10 cellular contexts compared by ENCODE assay signal in the genomic region with DNA sequence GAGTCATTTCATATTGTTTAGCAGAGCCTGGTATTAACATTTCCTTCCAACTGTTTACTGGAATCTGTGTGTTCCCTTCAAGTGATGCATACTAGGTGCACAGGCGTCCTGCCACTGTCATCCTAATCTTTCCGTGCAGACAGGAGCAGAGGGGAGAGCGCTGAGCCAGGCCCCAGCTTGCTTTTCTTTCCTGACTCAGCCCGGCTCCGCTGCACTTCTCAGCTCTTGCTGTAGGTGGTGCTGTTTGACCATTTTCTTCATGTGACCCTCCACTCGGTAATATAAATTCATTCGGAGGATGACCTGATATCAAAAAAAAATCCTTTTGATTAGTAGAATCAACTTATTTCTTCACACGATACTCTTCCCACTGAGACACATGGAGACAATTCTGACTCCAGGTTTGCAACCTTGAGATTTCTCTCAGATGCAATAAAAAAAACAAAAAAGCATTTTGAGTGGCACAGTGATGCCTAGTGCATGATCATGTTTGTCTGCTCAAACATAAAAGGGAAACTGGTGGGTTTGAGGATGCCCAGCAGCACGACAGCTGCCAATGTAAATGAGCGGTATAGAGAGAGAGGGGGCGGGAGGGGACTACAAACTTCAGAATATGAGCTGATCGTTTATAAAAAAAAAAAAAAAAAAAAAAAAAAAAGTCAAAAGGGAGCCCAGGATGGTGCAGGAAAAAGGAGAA. TPM values are rescaled to one million over a fixed set of nuclear protein-coding genes. Genes with fewer than 3 reads are reported as not detected.
A peak's percentile ranks its signal among the peaks of the same experiment; 100 is the strongest.
DNase-seq lines count a peak whose midpoint lies in the region; ATAC-seq, FAIRE-seq and TF ChIP-seq lines count a peak whose summit lies in the region.
"Not testable (repeated sequence)": the region's sequence is repeated elsewhere in the genome, so short reads cannot be mapped to it uniquely, and the experiment has no call there.
"Had no signal": no experiment of that assay in that cellular context is flagged by ENCODE, and none has a peak within 500 bp of the region (broad histone marks: within the 10 kb centered on the region; RNA-seq: fewer than 3 reads in every experiment).

No MANE protein-coding gene starts in this region.

- not testable (repeated sequence) for H3K9me3 ChIP-seq in CD4-positive, alpha-beta memory T cell (ENCODE audit: control insufficient read depth in 1 of 2, low read length in 2 of 2); PC-3 (ENCODE audit: low read length); GM12878 (replicated peaks; ENCODE audit: control insufficient read depth, insufficient read depth, low read length); smooth muscle cell (replicated peaks; ENCODE audit: low read depth)

- DNase-seq in CD4-positive, alpha-beta memory T cell: peak in 4 of 5 donors; percentile 36 to 48 (median 42)
- DNase-seq in PC-3; GM12878 (ENCODE audit: low read depth, low spot score); left colon; smooth muscle cell (lab: John Stamatoyannopoulos, UW; ENCODE audit: unreplicated experiment): not testable (repeated sequence)

- not testable (repeated sequence) for BruUV-seq in PC-3 (replicated peaks; lab: Mats Ljungman, UMichigan); GM12878 (replicated peaks; lab: Mats Ljungman, UMichigan)

- H3K79me2 ChIP-seq in PC-3 (ENCODE audit: low read length); GM12878 (ENCODE audit: control insufficient read depth, insufficient read depth, low read length); smooth muscle cell (ENCODE audit: low read depth): not testable (repeated sequence)

- not testable (repeated sequence) for H3K27me3 Mint-ChIP-seq in CD4-positive, alpha-beta memory T cell

- in situ Hi-C loops in GM12878 (cut with MboI): not testable (repeated sequence)

- H3F3A ChIP-seq in PC-3 (ENCODE audit: low read length, unreplicated experiment); smooth muscle cell (ENCODE audit: low read depth): not testable (repeated sequence)

- not testable (repeated sequence) for H3K4me2 ChIP-seq in PC-3 (ENCODE audit: low read length); GM12878 (ENCODE audit: control insufficient read depth, insufficient read depth)
- peak overlapping the region; percentile 74 for H3K4me2 ChIP-seq in smooth muscle cell

- not testable (repeated sequence) for H3K36me3 Mint-ChIP-seq in CD4-positive, alpha-beta memory T cell

- H3K4me1 Mint-ChIP-seq in CD4-positive, alpha-beta memory T cell: not testable (repeated sequence)

- H3K4me3 ChIP-seq in CD4-positive, alpha-beta memory T cell (ENCODE audit: low read length in 2 of 2); PC-3 (ENCODE audit: low read length); GM12878; smooth muscle cell: not testable (repeated sequence)

- POLR2A ChIA-PET in CD4-positive, alpha-beta memory T cell (lab: Charles Lee; ENCODE audit: partially characterized antibody); PC-3 (lab: Charles Lee; ENCODE audit: unreplicated experiment); GM12878 (lab: Charles Lee): not testable (repeated sequence)

- not testable (repeated sequence) for H3K27ac ChIP-seq in CD4-positive, alpha-beta memory T cell (ENCODE audit: low read depth, low read length); PC-3 (ENCODE audit: low read length); GM12878 (ENCODE audit: control insufficient read depth, insufficient read depth); smooth muscle cell (ENCODE audit: low read depth)

- not testable (repeated sequence) for H3K4me1 ChIP-seq in CD4-positive, alpha-beta memory T cell (ENCODE audit: insufficient read depth, low read length); PC-3 (ENCODE audit: insufficient read depth, low read length); GM12878 (ENCODE audit: control insufficient read depth, insufficient read depth, low read length); smooth muscle cell (ENCODE audit: low read depth)

- not testable (repeated sequence) for H3K27me3 ChIP-seq in CD4-positive, alpha-beta memory T cell (ENCODE audit: insufficient read depth, low read length); PC-3 (ENCODE audit: low read length); GM12878 (replicated peaks in 1 of 2; ENCODE audit: control insufficient read depth in 2 of 2, insufficient read depth in 2 of 2, low read length in 1 of 2); smooth muscle cell (ENCODE audit: low read depth)

- ATAC-seq in GM19043 (IDR thresholded peaks at IDR 0.05; ENCODE audit: low read depth, unreplicated experiment) (peak; percentile 68), GM21825 (IDR thresholded peaks at IDR 0.05; ENCODE audit: unreplicated experiment) (peak; percentile 83), HG03103 (IDR thresholded peaks at IDR 0.05; ENCODE audit: low read depth, unreplicated experiment) (peak; percentile 71), PC-3 (peak; percentile 80), GM12878 (peak; percentile 97), left colon (peak; percentile 83)

- not testable (repeated sequence) for H3K27ac Mint-ChIP-seq in CD4-positive, alpha-beta memory T cell

- not testable (repeated sequence) for H3K9me3 Mint-ChIP-seq in CD4-positive, alpha-beta memory T cell

- WGBS in GM12878 (ENCODE audit: insufficient coverage, insufficient replicate concordance, low lambda C conversion rate, missing lambda C conversion rate): 0% methylated on average over 3 of the region's 12 CpGs
- 31% methylated on average over 5 of the region's 12 CpGs for WGBS in smooth muscle cell (ENCODE audit: low lambda C conversion rate)

- not testable (repeated sequence) for H3K9ac ChIP-seq in PC-3 (ENCODE audit: low read length); GM12878 (ENCODE audit: control insufficient read depth, insufficient read depth, low read length); smooth muscle cell (ENCODE audit: low read depth)

- H3K4me3 Mint-ChIP-seq in CD4-positive, alpha-beta memory T cell: not testable (repeated sequence)

- not testable (repeated sequence) for TF ChIP-seq POLR2A in GM12878 (IDR thresholded peaks at IDR 0.05; ENCODE audit: low read depth, low read length)

- not testable (repeated sequence) for H3K9me2 ChIP-seq in PC-3 (replicated peaks; ENCODE audit: low read length)

- FAIRE-seq in GM12878 (lab: Jason Lieb, UNC): not testable (repeated sequence)

- RAD21 ChIA-PET in GM12878 (lab: Charles Lee; ENCODE audit: unreplicated experiment): not testable (repeated sequence)

- CTCF ChIA-PET in CD4-positive, alpha-beta memory T cell (lab: Charles Lee; ENCODE audit: partially characterized antibody); PC-3 (lab: Charles Lee); GM12878 (lab: Yijun Ruan, JAX): not testable (repeated sequence)

- not testable (repeated sequence) for H2AFZ ChIP-seq in PC-3 (ENCODE audit: low read length); GM12878 (ENCODE audit: control insufficient read depth, low read depth, low read length); smooth muscle cell (ENCODE audit: low read depth)

- SMC1A ChIA-PET in GM12878 (lab: Charles Lee; ENCODE audit: uncharacterized antibody, unreplicated experiment): not testable (repeated sequence)

- intact Hi-C loops in CD4-positive, alpha-beta memory T cell (cut with micrococcal nuclease); PC-3 (cut with micrococcal nuclease); GM12878 (cut with micrococcal nuclease; ENCODE audit: unreplicated experiment); left colon (cut with DNase I, micrococcal nuclease): not testable (repeated sequence)

- TF ChIP-seq EP300 in GM12878 (IDR thresholded peaks at IDR 0.05; ENCODE audit: borderline replicate concordance in 1 of 2, control insufficient read depth in 1 of 2, low read depth in 2 of 2, low read length in 2 of 2): not testable (repeated sequence)

- not testable (repeated sequence) for TF ChIP-seq RAD21 in GM12878 (IDR thresholded peaks at IDR 0.05; ENCODE audit: insufficient read depth, low read depth, low read length)

- H4K20me1 ChIP-seq in PC-3 (ENCODE audit: low read length); GM12878 (ENCODE audit: control insufficient read depth, insufficient read depth); smooth muscle cell (ENCODE audit: low read depth): not testable (repeated sequence)

- not testable (repeated sequence) for H3K36me3 ChIP-seq in CD4-positive, alpha-beta memory T cell (ENCODE audit: insufficient read depth, low read length); PC-3 (ENCODE audit: low read depth, low read length); GM12878 (ENCODE audit: control insufficient read depth in 2 of 2, insufficient read depth in 2 of 2, low read length in 1 of 2); smooth muscle cell (ENCODE audit: low read depth)

- not testable (repeated sequence) for TF ChIP-seq CTCF in PC-3 (conservative IDR thresholded peaks at IDR 0.05; ENCODE audit: low read depth, low read length); GM12878 (IDR thresholded peaks at IDR 0.05 in 2 of 3, conservative IDR thresholded peaks at IDR 0.05 in 1 of 3; ENCODE audit: control insufficient read depth in 2 of 3, extremely low read depth in 1 of 3, insufficient read depth in 1 of 3, low read depth in 3 of 3, low read length in 3 of 3); smooth muscle cell (IDR thresholded peaks at IDR 0.05; ENCODE audit: borderline replicate concordance, insufficient read depth, poor library complexity, severe bottlenecking)

RNA-seq across cellular contexts. Expression of gene FOXD4L1, which starts 29.0 kb away (rescaled TPM):
- total RNA-seq in CD4-positive, alpha-beta memory T cell: under 1 TPM; 0.42 to 0.52 TPM
- not detected for polyA plus RNA-seq in CD4-positive, alpha-beta memory T cell
- 0.33 TPM in 1 of 2 replicates, not detected in the other for total RNA-seq in PC-3 (2014; rRNA removed)
- 0.91 and 1.4 TPM in 2 replicates for total RNA-seq in GM12878 (2013; cell fraction: nucleolus; rRNA removed)
- total RNA-seq in GM12878 (2014; rRNA removed): 0.05 and 0.11 TPM in 2 replicates
- not detected in 2 replicates for total RNA-seq in GM12878 (2014; rRNA removed; fragmentation: Illumina TruSeq; extraction: Trizol)
- 0.16 TPM in 1 of 2 replicates, not detected in the other for total RNA-seq in GM12878 (2021)
- polyA plus RNA-seq in GM12878 (2011; ENCODE audit: low read depth): not detected
- polyA plus RNA-seq in GM12878 (2011; rRNA removed): 0.07 and 0.11 TPM in 2 replicates
- 0.07 TPM in 2 replicates for polyA plus RNA-seq in GM12878 (2011; cell fraction: cytosol; rRNA removed)
- 0.51 and 0.88 TPM in 2 replicates for polyA plus RNA-seq in GM12878 (2011; cell fraction: nucleus; rRNA removed)
- not detected in 2 replicates for polyA plus RNA-seq in GM12878 (2012)
- 0.03 TPM in 1 of 2 replicates, not detected in the other for polyA plus RNA-seq in GM12878 (2014; fragmentation: Illumina TruSeq; extraction: Trizol)
- not detected for polyA plus RNA-seq in GM12878 (2014; fragmentation: Nextera tagmentation; extraction: Ambion mirVana)
- 0.05 and 0.06 TPM in 2 replicates for polyA plus RNA-seq in GM12878 (2014; rRNA removed)
- polyA plus RNA-seq in GM12878 (2016; fragmentation: Nextera tagmentation; extraction: Ambion mirVana): not detected
- polyA minus RNA-seq in GM12878 (2011; rRNA and poly(A)+ RNA removed): 0.29 and 0.77 TPM in 2 replicates
- polyA minus RNA-seq in GM12878 (2011; cell fraction: cytosol; rRNA and poly(A)+ RNA removed): not detected in 2 replicates
- polyA minus RNA-seq in GM12878 (2011; cell fraction: nucleus; rRNA and poly(A)+ RNA removed): 0.85 and 2.0 TPM in 2 replicates
- total RNA-seq in left colon: under 1 TPM; 0.20 to 0.27 TPM
- not detected in 2 replicates for total RNA-seq in smooth muscle cell
- polyA plus RNA-seq in smooth muscle cell: not detected in 2 replicates
- total RNA-seq: G401, urinary bladder had no signal
